Comparison of ENCODE assay signal across 13 cellular contexts in genomic region chr1:32773764-32774463, GRCh38. TPM values are rescaled to one million over a fixed set of nuclear protein-coding genes. Genes with fewer than 3 reads are reported as not detected.
DNase-seq lines count a peak whose midpoint lies in the region; ATAC-seq, FAIRE-seq and TF ChIP-seq lines count a peak whose summit lies in the region.
"Had no signal": no experiment of that assay in that cellular context is flagged by ENCODE, and none has a peak within 500 bp of the region (broad histone marks: within the 10 kb centered on the region; RNA-seq: fewer than 3 reads in every experiment).

No MANE protein-coding gene starts in this region.

- DNase-seq in activated naive CD4-positive, alpha-beta T cell treated with anti-CD3 and anti-CD28 coated beads, Interleukin-2, amount 10 ng/mL, durations not matched to agents 7 days and 5 days: no peak
- DNase-seq in activated naive CD4-positive, alpha-beta T cell (lab: John Stamatoyannopoulos, UW): no peak
- no peak for DNase-seq in activated CD4-positive, alpha-beta memory T cell treated with anti-CD3 and anti-CD28 coated beads for 36 hours
- DNase-seq in keratinocyte (ENCODE audit: low read depth, low spot score): no peak
- peak in 1 of 2 donors; percentile 82 for DNase-seq in vagina (ENCODE audit: extremely low spot score in 2 of 2)
- DNase-seq in cortex of kidney (lab: John Stamatoyannopoulos, UW): no peak
- DNase-seq in stimulated activated CD8-positive, alpha-beta memory T cell treated with anti-CD3 and anti-CD28 coated beads, Interleukin-4, amount 100 ng/mL, for 48 hours: no peak
- DNase-seq: colonic mucosa, EL, foreskin melanocyte had no signal

- CTCF ChIA-PET in activated naive CD4-positive, alpha-beta T cell treated with anti-CD3 and anti-CD28 coated beads, Interleukin-2, amount 10 ng/mL, durations not matched to agents 7 days and 5 days (lab: Charles Lee): interaction anchor here (0.7 to 10.7 kb wide), 18 partner anchors 7 to 373 kb away, joined by 3 to 204 read pairs (median 6); no protein-coding TSS in a partner anchor
- CTCF ChIA-PET in activated CD4-positive, alpha-beta memory T cell treated with anti-CD3 and anti-CD28 coated beads for 36 hours (lab: Charles Lee): interaction anchor here (0.6 to 11.1 kb wide), 26 partner anchors 9 to 373 kb away, joined by 3 to 221 read pairs (median 5); no protein-coding TSS in a partner anchor

- no peak overlapping the region for H3K4me3 ChIP-seq in keratinocyte (ENCODE audit: control insufficient read depth in 2 of 3, extremely low read depth in 1 of 3, insufficient read depth in 2 of 3, low read depth in 1 of 3, low read length in 3 of 3)
- no peak overlapping the region for H3K4me3 ChIP-seq in vagina
- H3K4me3 ChIP-seq: colonic mucosa, ovary had no signal

- no peaks in the 10 kb centered on the region for H3K9me3 Mint-ChIP-seq in activated naive CD4-positive, alpha-beta T cell treated with anti-CD3 and anti-CD28 coated beads, Interleukin-2, amount 10 ng/mL, durations not matched to agents 7 days and 5 days
- no peaks in the 10 kb centered on the region for H3K9me3 Mint-ChIP-seq in activated CD4-positive, alpha-beta memory T cell treated with anti-CD3 and anti-CD28 coated beads for 36 hours
- H3K9me3 Mint-ChIP-seq: activated T-helper 17 cell treated with anti-CD3 and anti-CD28 coated beads, Interleukin-2, amount 50 U/mL, for 72 hours had no signal

- H4K20me1 ChIP-seq in keratinocyte (ENCODE audit: control insufficient read depth, extremely low read depth, insufficient read depth, low read length): peaks cover 3% of the 10 kb centered on the region

- no peaks in the 10 kb centered on the region for H3K79me2 ChIP-seq in keratinocyte (ENCODE audit: control insufficient read depth, insufficient read depth, low read length)

- intact Hi-C loops in activated CD4-positive, alpha-beta memory T cell treated with anti-CD3 and anti-CD28 coated beads for 36 hours (cut with micrococcal nuclease): loop anchor here (1.0 to 2.0 kb wide), 2 partner anchors 62 to 253 kb away; no protein-coding TSS in a partner anchor
- intact Hi-C loops in vagina (cut with DNase I): loop anchor here (5.0 kb wide), 1 partner anchor 62 kb away; no protein-coding TSS in a partner anchor

- ATAC-seq in GM21390 (IDR thresholded peaks at IDR 0.05; ENCODE audit: unreplicated experiment): no peak

- H3K27me3 Mint-ChIP-seq in activated naive CD4-positive, alpha-beta T cell treated with anti-CD3 and anti-CD28 coated beads, Interleukin-2, amount 10 ng/mL, durations not matched to agents 7 days and 5 days: no peaks in the 10 kb centered on the region
- no peaks in the 10 kb centered on the region for H3K27me3 Mint-ChIP-seq in activated CD4-positive, alpha-beta memory T cell treated with anti-CD3 and anti-CD28 coated beads for 36 hours
- H3K27me3 Mint-ChIP-seq: activated T-helper 17 cell treated with anti-CD3 and anti-CD28 coated beads, Interleukin-2, amount 50 U/mL, for 72 hours had no signal

- no peak overlapping the region for H2AFZ ChIP-seq in keratinocyte (ENCODE audit: control insufficient read depth, low read length)

- no peak for TF ChIP-seq POLR2A in vagina (IDR thresholded peaks at IDR 0.05)

- H3K27ac Mint-ChIP-seq in activated naive CD4-positive, alpha-beta T cell treated with anti-CD3 and anti-CD28 coated beads, Interleukin-2, amount 10 ng/mL, durations not matched to agents 7 days and 5 days: peak overlapping the region; percentile 43
- peak overlapping the region; percentile 6 for H3K27ac Mint-ChIP-seq in activated CD4-positive, alpha-beta memory T cell treated with anti-CD3 and anti-CD28 coated beads for 36 hours
- H3K27ac Mint-ChIP-seq: activated T-helper 17 cell treated with anti-CD3 and anti-CD28 coated beads, Interleukin-2, amount 50 U/mL, for 72 hours had no signal

- no peaks in the 10 kb centered on the region for H3K9me3 ChIP-seq in keratinocyte (ENCODE audit: control insufficient read depth, low read depth, low read length)
- H3K9me3 ChIP-seq in vagina: no peaks in the 10 kb centered on the region
- H3K9me3 ChIP-seq: colonic mucosa, ovary had no signal

- peaks cover 7% of the 10 kb centered on the region for H3K4me1 Mint-ChIP-seq in activated naive CD4-positive, alpha-beta T cell treated with anti-CD3 and anti-CD28 coated beads, Interleukin-2, amount 10 ng/mL, durations not matched to agents 7 days and 5 days
- peaks cover 10% of the 10 kb centered on the region for H3K4me1 Mint-ChIP-seq in activated CD4-positive, alpha-beta memory T cell treated with anti-CD3 and anti-CD28 coated beads for 36 hours (ENCODE audit: low read depth)
- H3K4me1 Mint-ChIP-seq: activated T-helper 17 cell treated with anti-CD3 and anti-CD28 coated beads, Interleukin-2, amount 50 U/mL, for 72 hours had no signal

- H3K36me3 ChIP-seq in keratinocyte (ENCODE audit: control insufficient read depth in 2 of 2, extremely low read depth in 1 of 2, insufficient read depth in 2 of 2, low read length in 2 of 2): peaks cover 32 to 36% of the 10 kb centered on the region in 2 experiments
- H3K36me3 ChIP-seq in vagina: peaks cover 0 to 57% of the 10 kb centered on the region in 2 donors
- H3K36me3 ChIP-seq: ovary had no signal

- dilution Hi-C loops in keratinocyte (cut with MboI; ENCODE audit: extremely low pct_ligation_motif_present, low sequenced_read_pairs): no loop called here

- H3K27ac ChIP-seq in keratinocyte (ENCODE audit: control insufficient read depth, insufficient read depth, low read length): peak overlapping the region; percentile 19
- peak overlapping the region; percentile 36 for H3K27ac ChIP-seq in vagina
- H3K27ac ChIP-seq: colonic mucosa had no signal

- no peak for TF ChIP-seq CTCF in keratinocyte (optimal IDR thresholded peaks at IDR 0.05 in 1 of 3, IDR thresholded peaks at IDR 0.05 in 1 of 3, conservative IDR thresholded peaks at IDR 0.05 in 1 of 3; ENCODE audit: extremely low read depth in 1 of 3, insufficient read depth in 2 of 3, low read length in 3 of 3)
- TF ChIP-seq CTCF in vagina (IDR thresholded peaks at IDR 0.05): no peak

- no peak overlapping the region for H3K9ac ChIP-seq in keratinocyte (ENCODE audit: control insufficient read depth, extremely low read depth, insufficient read depth, low read length)

- H3K36me3 Mint-ChIP-seq in activated naive CD4-positive, alpha-beta T cell treated with anti-CD3 and anti-CD28 coated beads, Interleukin-2, amount 10 ng/mL, durations not matched to agents 7 days and 5 days: peaks cover 31% of the 10 kb centered on the region
- H3K36me3 Mint-ChIP-seq in activated CD4-positive, alpha-beta memory T cell treated with anti-CD3 and anti-CD28 coated beads for 36 hours: peaks cover 30% of the 10 kb centered on the region

- POLR2A ChIA-PET in activated CD4-positive, alpha-beta memory T cell treated with anti-CD3 and anti-CD28 coated beads for 36 hours (lab: Charles Lee): interaction anchor here (2.6 kb wide), 1 partner anchor 61 kb away, joined by 11 read pairs; no protein-coding TSS in a partner anchor

- no peak overlapping the region for H3K4me2 ChIP-seq in keratinocyte (ENCODE audit: control insufficient read depth, extremely low read depth, insufficient read depth, low read depth, low read length)

- no peak for FAIRE-seq in keratinocyte (lab: Jason Lieb, UNC)

- H3K4me1 ChIP-seq in keratinocyte (ENCODE audit: control insufficient read depth, extremely low read depth, insufficient read depth, low read length): peaks cover 26% of the 10 kb centered on the region
- peaks cover 33% of the 10 kb centered on the region for H3K4me1 ChIP-seq in vagina
- H3K4me1 ChIP-seq: colonic mucosa had no signal

- H3K9me1 ChIP-seq in keratinocyte (ENCODE audit: control insufficient read depth, extremely low read depth, insufficient read depth, low read length): no peaks in the 10 kb centered on the region

- H3K4me3 Mint-ChIP-seq in activated naive CD4-positive, alpha-beta T cell treated with anti-CD3 and anti-CD28 coated beads, Interleukin-2, amount 10 ng/mL, durations not matched to agents 7 days and 5 days: no peak overlapping the region
- H3K4me3 Mint-ChIP-seq in activated CD4-positive, alpha-beta memory T cell treated with anti-CD3 and anti-CD28 coated beads for 36 hours: no peak overlapping the region
- H3K4me3 Mint-ChIP-seq: activated T-helper 17 cell treated with anti-CD3 and anti-CD28 coated beads, Interleukin-2, amount 50 U/mL, for 72 hours had no signal

- H3K27me3 ChIP-seq in keratinocyte (ENCODE audit: control insufficient read depth, extremely low read depth, insufficient read depth, low read length) (no peaks in the 10 kb centered on the region), vagina (no peaks in the 10 kb centered on the region)
- H3K27me3 ChIP-seq: colonic mucosa, ovary had no signal

RNA-seq across cellular contexts. Expression of gene YARS1, which starts 43.2 kb away (rescaled TPM):
- total RNA-seq in activated CD4-positive, alpha-beta memory T cell treated with anti-CD3 and anti-CD28 coated beads for 36 hours: 100 to 1,000 TPM; 208 to 213 TPM
- polyA plus RNA-seq in keratinocyte: 32.0 to 97.4 TPM (median 68.4 TPM) in 3 replicates
- 241 TPM for polyA plus RNA-seq in keratinocyte (2011; ENCODE audit: low read depth)
- polyA plus RNA-seq in keratinocyte (2011; cell fraction: cytosol; rRNA removed): 54.2 and 93.1 TPM in 2 replicates
- polyA plus RNA-seq in keratinocyte (2011; cell fraction: nucleus; rRNA removed): 103 and 117 TPM in 2 replicates
- polyA plus RNA-seq in keratinocyte (2012; ENCODE audit: low replicate concordance): 86.9 and 135 TPM in 2 replicates
- polyA minus RNA-seq in keratinocyte: 39.1 to 147 TPM (median 82.5 TPM) in 3 replicates
- 38.0 TPM for polyA minus RNA-seq in keratinocyte (2011; cell fraction: cytosol; rRNA and poly(A)+ RNA removed)
- 38.4 and 63.9 TPM in 2 replicates for polyA minus RNA-seq in keratinocyte (2011; cell fraction: nucleus; rRNA and poly(A)+ RNA removed)
- 41.3 TPM for total RNA-seq in vagina

RNA-seq across cellular contexts. Expression of gene S100PBP, which starts 43.5 kb away (rescaled TPM):
- total RNA-seq in activated CD4-positive, alpha-beta memory T cell treated with anti-CD3 and anti-CD28 coated beads for 36 hours: 10 to 100 TPM; 30.4 to 32.7 TPM
- 16.2 to 29.0 TPM (median 19.6 TPM) in 3 replicates for polyA plus RNA-seq in keratinocyte
- 6.1 TPM for polyA plus RNA-seq in keratinocyte (2011; ENCODE audit: low read depth)
- 8.9 and 15.4 TPM in 2 replicates for polyA plus RNA-seq in keratinocyte (2011; cell fraction: cytosol; rRNA removed)
- polyA plus RNA-seq in keratinocyte (2011; cell fraction: nucleus; rRNA removed): 43.0 and 45.2 TPM in 2 replicates
- polyA plus RNA-seq in keratinocyte (2012; ENCODE audit: low replicate concordance): 8.5 and 11.2 TPM in 2 replicates
- polyA minus RNA-seq in keratinocyte: 9.4 to 37.5 TPM (median 16.7 TPM) in 3 replicates
- 7.9 TPM for polyA minus RNA-seq in keratinocyte (2011; cell fraction: cytosol; rRNA and poly(A)+ RNA removed)
- 21.9 and 48.9 TPM in 2 replicates for polyA minus RNA-seq in keratinocyte (2011; cell fraction: nucleus; rRNA and poly(A)+ RNA removed)
- 19.6 TPM for total RNA-seq in vagina
